Comparison of ENCODE assay signal across 8 cellular contexts in the genomic region with DNA sequence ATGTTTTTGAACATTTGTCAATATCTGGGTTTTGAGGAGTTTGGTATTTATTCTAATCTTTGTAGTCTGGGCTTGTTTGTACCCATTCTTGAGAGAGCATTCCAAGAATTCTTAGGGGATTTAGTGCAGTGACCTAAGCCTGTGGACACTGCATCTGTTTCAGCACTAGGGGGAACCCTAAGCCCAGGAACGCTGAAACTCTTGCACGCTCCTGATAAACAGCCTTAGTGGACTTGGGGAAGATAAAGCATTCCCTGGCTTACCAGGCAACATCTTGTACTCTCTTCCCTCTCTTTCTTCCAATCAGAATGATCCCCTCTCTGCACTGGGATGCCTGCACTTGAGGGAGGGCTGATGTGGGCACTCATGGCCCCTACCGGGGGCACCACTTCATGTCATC.
A peak's percentile ranks its signal among the peaks of the same experiment; 100 is the strongest.
DNase-seq lines count a peak whose midpoint lies in the region; ATAC-seq and TF ChIP-seq lines count a peak whose summit lies in the region.

No MANE protein-coding gene starts in this region.

- H3K27me3 ChIP-seq in foreskin keratinocyte (no peaks in the 10 kb centered on the region), heart left ventricle (peaks cover 0 to 9% (median 0%) of the 10 kb centered on the region in 9 donors)

- H3K4me1 ChIP-seq in foreskin keratinocyte (no peaks in the 10 kb centered on the region), heart left ventricle (no peaks in the 10 kb centered on the region)

- peak; percentile 83 for ATAC-seq in foreskin keratinocyte
- no peak for ATAC-seq in GM19452 (IDR thresholded peaks at IDR 0.05; ENCODE audit: unreplicated experiment)
- ATAC-seq in heart left ventricle, result no peak
- ATAC-seq in GM21825 (IDR thresholded peaks at IDR 0.05; ENCODE audit: unreplicated experiment), result no peak

- H3K4me3 ChIP-seq in heart left ventricle, result no peak overlapping the region

- 25 to 44% (median 35%) methylated on average over 3 of the region's 3 CpGs for WGBS in heart left ventricle, 4 donors

- intact Hi-C loops in heart left ventricle (cut with DNase I), result no loop called here

- H3K9me3 ChIP-seq in heart left ventricle, result peaks cover 0 to 17% (median 0%) of the 10 kb centered on the region in 12 donors

- TF ChIP-seq POLR2A in heart left ventricle (IDR thresholded peaks at IDR 0.05), result no peak

- peak; percentile 69 for TF ChIP-seq CTCF in foreskin keratinocyte (conservative IDR thresholded peaks at IDR 0.05)
- peak in 4 of 12 donors; percentile 5 to 23 (median 16) for TF ChIP-seq CTCF in heart left ventricle (IDR thresholded peaks at IDR 0.05)

- DNase-seq in DMS53 treated with DMSO at 0.1 percent for 48 hours (lab: John Stamatoyannopoulos, UW; ENCODE audit: unreplicated experiment) (peak; percentile 42), HS-5 (ENCODE audit: low read depth) (peak; percentile 14), RPMI7951 (ENCODE audit: low read depth) (peak; percentile 48), foreskin keratinocyte (peak; percentile 27 to 59), mesenteric fat pad (ENCODE audit: low spot score) (no peak), heart left ventricle (no peak)

- H3K27ac ChIP-seq in foreskin keratinocyte (no peak overlapping the region), heart left ventricle (no peak overlapping the region)

- no peaks in the 10 kb centered on the region for H3K36me3 ChIP-seq in heart left ventricle

Comparison
In these comparisons a context has a peak if more than half of its experiments do, and no peak if none do; other contexts are left out.
1. DNase-seq: peak in DMS53 treated with DMSO at 0.1 percent for 48 hours (single experiment), HS-5 (single experiment), RPMI7951 (single experiment) and foreskin keratinocyte (2 of 2); none in mesenteric fat pad (single experiment) and heart left ventricle (0 of 5).